Comparison of ENCODE assay signal across 24 cellular contexts in genomic region chr2:177726853-177727465, GRCh38.
"Had no signal": no experiment of that assay in that cellular context is flagged by ENCODE, and none has a peak within 500 bp of the region (broad histone marks: within the 10 kb centered on the region; RNA-seq: fewer than 3 reads in every experiment).

No MANE protein-coding gene starts in this region.

- H2AFZ ChIP-seq: parathyroid adenoma had no signal

- H3K9me3 ChIP-seq: esophagus muscularis mucosa, neutrophil, prostate gland, right atrium auricular region, spleen, tibial artery had no signal

- H3K4me1 ChIP-seq: tibial artery had no signal

- H3K79me2 ChIP-seq: parathyroid adenoma had no signal

- H3K27me3 ChIP-seq: esophagus muscularis mucosa, neutrophil, right atrium auricular region, tibial artery had no signal

- H3K9ac ChIP-seq: parathyroid adenoma had no signal

- ATAC-seq: left lobe of liver; natural killer cell; stimulated activated memory B cell treated with anti-CD40 and anti-IgM and Interleukin-4, amounts not matched to agents 10 μg/mL and 1 μg/mL and 100 μg/mL, for 72 hours; stimulated activated naive CD8-positive, alpha-beta T cell treated with anti-CD3 and anti-CD28 coated beads, Interleukin-15, amount 100 ng/mL, for 72 hours had no signal

- H3K4me1 Mint-ChIP-seq: natural killer cell; stimulated activated memory B cell treated with anti-CD40 and anti-IgM and Interleukin-4, amounts not matched to agents 10 μg/mL and 1 μg/mL and 100 μg/mL, for 72 hours had no signal

- H3K27me3 Mint-ChIP-seq: type B pancreatic cell had no signal

- H3K9me3 Mint-ChIP-seq: endodermal cell; natural killer cell; neural crest cell; stimulated activated memory B cell treated with anti-CD40 and anti-IgM and Interleukin-4, amounts not matched to agents 10 μg/mL and 1 μg/mL and 100 μg/mL, for 72 hours; stimulated activated naive CD8-positive, alpha-beta T cell treated with anti-CD3 and anti-CD28 coated beads, Interleukin-15, amount 100 ng/mL, for 72 hours had no signal

- DNase-seq: central memory CD4-positive, alpha-beta T cell; dorsolateral prefrontal cortex; effector CD4-positive, alpha-beta T cell; endodermal cell; head of caudate nucleus; kidney; mesendoderm; natural killer cell; spleen; stimulated activated CD4-positive, alpha-beta T cell treated with anti-CD3 and anti-CD28 coated beads, Interleukin-4, amount 100 ng/mL, for 4 hours; stimulated activated naive CD8-positive, alpha-beta T cell treated with anti-CD3 and anti-CD28 coated beads, Interleukin-15, amount 100 ng/mL, for 72 hours; tibial artery had no signal

- H3K36me3 ChIP-seq: esophagus muscularis mucosa, neutrophil, prostate gland, right atrium auricular region, spleen, tibial artery had no signal

- FAIRE-seq: colon, frontal cortex, kidney had no signal

- H3K27ac ChIP-seq: dorsolateral prefrontal cortex, esophagus muscularis mucosa, neutrophil, parathyroid adenoma, prostate gland, right atrium auricular region, skin epidermis, spleen, tibial artery had no signal

- H3K36me3 Mint-ChIP-seq: natural killer cell; stimulated activated memory B cell treated with anti-CD40 and anti-IgM and Interleukin-4, amounts not matched to agents 10 μg/mL and 1 μg/mL and 100 μg/mL, for 72 hours; type B pancreatic cell had no signal

- H3K27ac Mint-ChIP-seq: endodermal cell; natural killer cell; stimulated activated memory B cell treated with anti-CD40 and anti-IgM and Interleukin-4, amounts not matched to agents 10 μg/mL and 1 μg/mL and 100 μg/mL, for 72 hours; stimulated activated naive CD8-positive, alpha-beta T cell treated with anti-CD3 and anti-CD28 coated beads, Interleukin-15, amount 100 ng/mL, for 72 hours; type B pancreatic cell had no signal

- H3K4me3 Mint-ChIP-seq: endodermal cell; natural killer cell; neural crest cell; stimulated activated memory B cell treated with anti-CD40 and anti-IgM and Interleukin-4, amounts not matched to agents 10 μg/mL and 1 μg/mL and 100 μg/mL, for 72 hours; stimulated activated naive CD8-positive, alpha-beta T cell treated with anti-CD3 and anti-CD28 coated beads, Interleukin-15, amount 100 ng/mL, for 72 hours; type B pancreatic cell had no signal

- H3K4me3 ChIP-seq: dorsolateral prefrontal cortex, esophagus muscularis mucosa, prostate gland, right atrium auricular region, skin epidermis, spleen, tibial artery had no signal
